Comparison of ENCODE assay signal across 8 cellular contexts in the genomic region with DNA sequence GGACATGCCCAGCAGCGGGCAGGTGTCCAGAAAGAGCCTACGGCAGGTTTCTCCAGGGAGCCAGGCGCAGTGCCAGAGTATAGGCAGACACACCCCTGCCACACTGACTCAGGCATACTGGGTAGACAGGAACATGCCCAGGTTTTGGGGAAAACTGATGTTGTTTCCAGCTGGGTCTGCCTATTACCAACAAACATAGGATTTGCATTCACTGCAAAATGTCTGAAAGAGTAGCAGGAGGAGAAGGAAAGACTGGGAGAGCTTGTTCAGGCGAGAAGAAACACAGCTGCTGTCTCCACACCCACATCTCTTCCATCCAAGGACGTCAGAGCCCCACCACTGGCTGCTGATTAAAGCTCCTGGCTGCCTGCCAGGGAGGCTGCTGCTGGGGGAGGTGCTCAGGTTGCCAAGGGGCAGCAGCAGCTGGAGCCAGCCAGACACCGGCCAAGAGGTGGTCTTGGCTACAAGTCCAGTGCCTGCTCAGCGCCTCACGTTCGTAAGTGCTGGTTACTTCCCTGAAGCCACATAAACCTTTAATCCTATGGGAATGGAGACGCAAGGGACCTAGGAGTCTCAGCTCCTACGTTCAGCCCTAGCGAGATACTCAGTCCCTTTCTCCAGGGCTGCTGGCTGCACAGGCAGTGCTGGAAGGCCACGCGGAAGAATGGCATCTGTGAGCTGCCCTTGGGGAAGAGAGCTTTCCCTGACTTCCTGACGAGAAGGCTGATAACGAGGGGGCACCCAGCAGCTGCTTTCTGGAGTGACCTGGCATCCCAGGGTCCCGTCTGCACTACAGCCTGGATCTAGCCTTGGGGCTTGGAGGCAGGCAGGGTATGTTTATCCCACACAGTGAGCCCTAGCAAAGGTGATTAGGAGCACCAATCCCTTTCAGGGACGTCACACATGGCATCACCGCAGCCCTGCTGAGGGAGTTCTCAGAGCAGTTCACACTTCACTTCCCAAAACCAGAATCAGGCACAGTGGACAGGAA. TPM values are rescaled to one million over a fixed set of nuclear protein-coding genes. Genes with fewer than 3 reads are reported as not detected.
A peak's percentile ranks its signal among the peaks of the same experiment; 100 is the strongest.
DNase-seq lines count a peak whose midpoint lies in the region; ATAC-seq, FAIRE-seq and TF ChIP-seq lines count a peak whose summit lies in the region.

No MANE protein-coding gene starts in this region.

- no peaks in the 10 kb centered on the region for H3K9me2 ChIP-seq in OCI-LY7 (ENCODE audit: insufficient read depth, low read length)

- in situ Hi-C loops in mammary epithelial cell (cut with MboI; ENCODE audit: low sequenced_read_pairs in 2 of 2): loop anchor here in 1 of 2 donors (5.0 to 25.0 kb wide), 2 partner anchors 90 to 250 kb away; a partner anchor contains a TSS

- no peak overlapping the region for H3K27ac Mint-ChIP-seq in CD4-positive, alpha-beta T cell

- BruUV-seq in mammary epithelial cell (replicated peaks; lab: Mats Ljungman, UMichigan) (no TSS peak), OCI-LY7 (replicated peaks; lab: Mats Ljungman, UMichigan) (no TSS peak)

- DNase-seq in CD4-positive, alpha-beta T cell: peak in 9 of 10 experiments; percentile 22 to 43 (median 37)
- DNase-seq in M059J (ENCODE audit: low read depth) (peak; percentile 84), SJCRH30 (peak; percentile 97 to 98), mammary epithelial cell (peak; percentile 92), OCI-LY7 (ENCODE audit: low spot score) (no peak)
- peak; percentile 36 for DNase-seq in stimulated activated CD4-positive, alpha-beta T cell treated with anti-CD3 and anti-CD28 coated beads, Interleukin-15, amount 100 ng/mL, for 24 hours

- peak; percentile 78 for FAIRE-seq in islet of Langerhans (lab: Jason Lieb, UNC)

- POLR2A ChIA-PET in CD4-positive, alpha-beta T cell (lab: Charles Lee): no interaction called here
- POLR2A ChIA-PET in OCI-LY7 (lab: Charles Lee): interaction anchor here (0.6 kb wide), 1 partner anchor 254 kb away, joined by 3 read pairs; no protein-coding TSS in a partner anchor

- peak overlapping the region; percentile 30 for H3K9ac ChIP-seq in mammary epithelial cell (ENCODE audit: insufficient read depth, low read length)

- CTCF ChIA-PET in CD4-positive, alpha-beta T cell (lab: Charles Lee): interaction anchor here (1.2 to 1.6 kb wide), 3 partner anchors 89 to 129 kb away, joined by 3 to 5 read pairs (median 4); no protein-coding TSS in a partner anchor
- CTCF ChIA-PET in mammary epithelial cell (lab: Charles Lee; ENCODE audit: low non-redundant PET) (no interaction called here), OCI-LY7 (lab: Charles Lee; ENCODE audit: unreplicated experiment) (no interaction called here)

- H3K4me1 ChIP-seq in SJCRH30 (peaks cover 51% of the 10 kb centered on the region), mammary epithelial cell (ENCODE audit: insufficient read depth, low read length) (peaks cover 71% of the 10 kb centered on the region), OCI-LY7 (ENCODE audit: insufficient read depth, low read length, poor library complexity, severe bottlenecking) (no peaks in the 10 kb centered on the region)

- H3K4me2 ChIP-seq in mammary epithelial cell (ENCODE audit: insufficient read depth, low read depth, low read length) (peak overlapping the region; percentile 63), OCI-LY7 (ENCODE audit: low read length) (no peak overlapping the region)

- no peaks in the 10 kb centered on the region for H3K9me3 Mint-ChIP-seq in CD4-positive, alpha-beta T cell

- H3K79me2 ChIP-seq in mammary epithelial cell (ENCODE audit: insufficient read depth, low read length): no peaks in the 10 kb centered on the region
- H3K79me2 ChIP-seq in OCI-LY7 (ENCODE audit: insufficient read depth, low read depth, low read length): no peaks in the 10 kb centered on the region

- no peak overlapping the region for H3K27ac ChIP-seq in CD4-positive, alpha-beta T cell (ENCODE audit: low read depth, low read length)
- peak overlapping the region; percentile 86 for H3K27ac ChIP-seq in SJCRH30
- H3K27ac ChIP-seq in mammary epithelial cell (ENCODE audit: insufficient read depth, low read depth, low read length): peak overlapping the region; percentile 47
- no peak overlapping the region for H3K27ac ChIP-seq in OCI-LY7 (ENCODE audit: low read depth, low read length, poor library complexity, severe bottlenecking)

- intact Hi-C loops in CD4-positive, alpha-beta T cell (cut with DNase I, micrococcal nuclease): loop anchor here (5.0 to 10.0 kb wide), 3 partner anchors 130 to 228 kb away; no protein-coding TSS in a partner anchor
- intact Hi-C loops in mammary epithelial cell (cut with micrococcal nuclease) (loop anchor here (1.0 to 10.0 kb wide), 4 partner anchors 59 to 420 kb away; a partner anchor contains a TSS), OCI-LY7 (cut with micrococcal nuclease; ENCODE audit: unreplicated experiment) (loop anchor here (5.0 kb wide), 1 partner anchor 420 kb away; no protein-coding TSS in a partner anchor)

- H3K27me3 ChIP-seq in CD4-positive, alpha-beta T cell (ENCODE audit: control insufficient read depth, insufficient read depth, low read length): no peaks in the 10 kb centered on the region
- H3K27me3 ChIP-seq in SJCRH30 (no peaks in the 10 kb centered on the region), mammary epithelial cell (ENCODE audit: insufficient read depth, low read length) (no peaks in the 10 kb centered on the region)

- TF ChIP-seq CTCF in CD4-positive, alpha-beta T cell (IDR thresholded peaks at IDR 0.05): no peak
- TF ChIP-seq CTCF in mammary epithelial cell (conservative IDR thresholded peaks at IDR 0.05 in 1 of 2, IDR thresholded peaks at IDR 0.05 in 1 of 2; ENCODE audit: extremely low read depth in 1 of 2, insufficient read depth in 1 of 2, low read depth in 1 of 2, low read length in 2 of 2): no peak
- no peak for TF ChIP-seq CTCF in OCI-LY7 (conservative IDR thresholded peaks at IDR 0.05; ENCODE audit: low read length)

- H2AFZ ChIP-seq in mammary epithelial cell (ENCODE audit: low read depth, low read length): peak overlapping the region; percentile 47
- H2AFZ ChIP-seq in OCI-LY7 (ENCODE audit: low read length): no peak overlapping the region

- H3K9me3 ChIP-seq in CD4-positive, alpha-beta T cell (ENCODE audit: control insufficient read depth, low read length): no peaks in the 10 kb centered on the region
- H3K9me3 ChIP-seq in SJCRH30 (replicated peaks) (no peaks in the 10 kb centered on the region), mammary epithelial cell (replicated peaks; ENCODE audit: insufficient read depth, low read length) (no peaks in the 10 kb centered on the region), OCI-LY7 (ENCODE audit: low read length) (no peaks in the 10 kb centered on the region)

- H3K36me3 ChIP-seq in SJCRH30: no peaks in the 10 kb centered on the region
- H3K36me3 ChIP-seq in mammary epithelial cell (ENCODE audit: insufficient read depth, low read length): no peaks in the 10 kb centered on the region
- no peaks in the 10 kb centered on the region for H3K36me3 ChIP-seq in OCI-LY7 (ENCODE audit: insufficient read depth, low read length)

- dilution Hi-C loops in mammary epithelial cell (cut with HindIII; ENCODE audit: low sequenced_read_pairs): no loop called here

- ATAC-seq in CD4-positive, alpha-beta T cell (ENCODE audit: poor library complexity): peak; percentile 25
- ATAC-seq in GM19324 (IDR thresholded peaks at IDR 0.05; ENCODE audit: low FRiP score, unreplicated experiment): no peak

- no peak overlapping the region for H3K4me3 Mint-ChIP-seq in CD4-positive, alpha-beta T cell

- no peaks in the 10 kb centered on the region for H3K27me3 Mint-ChIP-seq in CD4-positive, alpha-beta T cell

- H3K4me1 Mint-ChIP-seq in CD4-positive, alpha-beta T cell (ENCODE audit: low read depth): peaks cover 46% of the 10 kb centered on the region

- no peaks in the 10 kb centered on the region for H4K20me1 ChIP-seq in mammary epithelial cell (ENCODE audit: insufficient read depth, low read length)
- no peaks in the 10 kb centered on the region for H4K20me1 ChIP-seq in OCI-LY7 (ENCODE audit: insufficient read depth, low read length)

- WGBS in mammary epithelial cell (ENCODE audit: low coverage, missing lambda C conversion rate): 16% methylated on average over 18 of the region's 19 CpGs

- no peaks in the 10 kb centered on the region for H3K36me3 Mint-ChIP-seq in CD4-positive, alpha-beta T cell (ENCODE audit: low read depth)

- H3K4me3 ChIP-seq in SJCRH30: peak overlapping the region; percentile 44
- no peak overlapping the region for H3K4me3 ChIP-seq in mammary epithelial cell (replicated peaks in 1 of 3; ENCODE audit: insufficient read depth in 1 of 3, low read depth in 2 of 3, low read length in 3 of 3)
- no peak overlapping the region for H3K4me3 ChIP-seq in OCI-LY7 (ENCODE audit: low read depth, low read length, poor library complexity, severe bottlenecking)

RNA-seq across cellular contexts. Expression of a gene that starts 58.1 kb away (rescaled TPM):
- 10 to 100 TPM; 12.1 to 13.3 TPM for total RNA-seq in CD4-positive, alpha-beta T cell
- total RNA-seq in M059J (2014; rRNA removed; shearing (Covaris generic)): 6.8 and 13.8 TPM in 2 replicates
- total RNA-seq in SJCRH30 (2014; rRNA removed; shearing (Covaris generic)): 20.9 and 22.4 TPM in 2 replicates
- total RNA-seq in mammary epithelial cell (100 to 1,000 TPM in 1 of 2 donors, 10 to 100 TPM in 1; 47.8 to 137 TPM), OCI-LY7 (2022) (not detected in 2 replicates)
- polyA plus RNA-seq in mammary epithelial cell: 68.7 TPM
- polyA minus RNA-seq in mammary epithelial cell: 80.7 TPM
- not detected in 2 replicates for total RNA-seq in OCI-LY7 (2014; rRNA removed; shearing (Covaris generic))

Comparison
In these comparisons a context has a peak if more than half of its experiments do, and no peak if none do; other contexts are left out.
1. H3K27ac ChIP-seq: peak in SJCRH30 (single experiment) and mammary epithelial cell (single experiment); none in CD4-positive, alpha-beta T cell (single experiment) and OCI-LY7 (single experiment).